ENCODE assay signal across 12 cellular contexts in the genomic region with DNA sequence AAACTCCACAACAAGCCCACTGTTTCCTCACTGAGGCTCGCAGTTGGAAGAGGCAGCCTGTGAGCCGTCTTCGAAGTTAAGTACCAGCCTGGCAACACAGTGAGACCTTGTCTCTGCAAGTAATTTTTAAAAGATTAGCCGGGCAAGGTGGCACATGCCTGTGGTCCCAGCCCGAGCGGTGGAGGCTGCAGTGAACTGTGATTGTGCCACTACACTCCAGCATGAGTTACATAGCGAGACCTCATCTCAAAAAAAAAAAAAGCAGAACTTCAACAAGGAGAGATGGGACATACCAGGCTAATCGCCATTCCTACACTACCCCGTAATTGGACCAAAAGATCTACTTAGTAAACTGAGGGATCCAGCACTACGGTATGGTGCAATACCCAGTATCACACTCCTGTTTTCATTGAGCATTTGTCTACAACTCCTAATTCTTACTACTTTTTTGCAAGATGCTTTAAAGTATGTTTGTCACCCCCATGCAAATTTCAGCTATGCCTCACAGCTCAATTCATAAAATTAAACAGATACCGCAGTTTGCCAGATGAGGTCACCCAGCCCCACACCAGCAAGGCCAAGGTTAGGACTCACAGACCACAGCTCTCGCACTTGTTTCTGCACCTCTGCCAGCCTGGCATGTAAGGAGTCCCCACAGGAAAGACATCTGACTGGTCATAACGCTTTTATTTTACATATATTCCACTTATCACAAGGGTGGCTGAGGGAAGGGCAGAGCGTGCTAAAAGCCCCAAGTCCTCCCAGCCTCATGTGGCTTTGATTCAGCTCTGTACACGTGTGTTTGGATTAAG. TPM values are rescaled to one million over a fixed set of nuclear protein-coding genes. Genes with fewer than 3 reads are reported as not detected.
DNase-seq lines count a peak whose midpoint lies in the region; ATAC-seq and TF ChIP-seq lines count a peak whose summit lies in the region.
"Had no signal": no experiment of that assay in that cellular context is flagged by ENCODE, and none has a peak within 500 bp of the region (broad histone marks: within the 10 kb centered on the region; RNA-seq: fewer than 3 reads in every experiment).

No MANE protein-coding gene starts in this region.

- DNase-seq in GM13976 (ENCODE audit: low spot score) (peak; percentile 60), left lobe of liver (ENCODE audit: low spot score) (no peak), DMS79 (lab: John Stamatoyannopoulos, UW) (no peak), upper lobe of left lung (no peak), kidney tubule cell (ENCODE audit: low spot score) (no peak)
- DNase-seq in activated naive CD8-positive, alpha-beta T cell treated with anti-CD3 and anti-CD28 coated beads, Interleukin-2, amount 50 U/mL, for 24 hours: peak; percentile 20
- DNase-seq: IMR-90, left ventricle myocardium inferior, tibial artery had no signal

- peak; percentile 34 for TF ChIP-seq CTCF in GM13976 (IDR thresholded peaks at IDR 0.05; ENCODE audit: borderline replicate concordance, control extremely low read depth, extremely low read depth, insufficient read depth, missing control alignments)
- TF ChIP-seq CTCF in upper lobe of left lung (IDR thresholded peaks at IDR 0.05): no peak

- peaks cover 0 to 62% (median 28%) of the 10 kb centered on the region in 4 donors for H3K36me3 ChIP-seq in upper lobe of left lung

- peaks cover 23% of the 10 kb centered on the region for H3K36me3 Mint-ChIP-seq in activated naive CD8-positive, alpha-beta T cell treated with anti-CD3 and anti-CD28 coated beads, Interleukin-2, amount 50 U/mL, for 24 hours (ENCODE audit: low read depth)

- H3K27ac ChIP-seq in upper lobe of left lung: no peak overlapping the region
- H3K27ac ChIP-seq: left ventricle myocardium inferior, tibial artery had no signal

- 70 to 74% methylated on average over 15 of the region's 15 CpGs for WGBS in upper lobe of left lung, 2 donors

- no peak overlapping the region for H3K4me3 ChIP-seq in upper lobe of left lung
- H3K4me3 ChIP-seq: left ventricle myocardium inferior, tibial artery had no signal

- peaks cover 3% of the 10 kb centered on the region for H3K9me3 Mint-ChIP-seq in activated naive CD8-positive, alpha-beta T cell treated with anti-CD3 and anti-CD28 coated beads, Interleukin-2, amount 50 U/mL, for 24 hours

- no peaks in the 10 kb centered on the region for H3K27me3 Mint-ChIP-seq in activated naive CD8-positive, alpha-beta T cell treated with anti-CD3 and anti-CD28 coated beads, Interleukin-2, amount 50 U/mL, for 24 hours

- peak overlapping the region; percentile 52 for H3K27ac Mint-ChIP-seq in activated naive CD8-positive, alpha-beta T cell treated with anti-CD3 and anti-CD28 coated beads, Interleukin-2, amount 50 U/mL, for 24 hours

- H3K4me1 ChIP-seq in upper lobe of left lung: peaks cover 0 to 3% (median 1%) of the 10 kb centered on the region in 4 donors
- H3K4me1 ChIP-seq: tibial artery had no signal

- H3K9me3 ChIP-seq in upper lobe of left lung: no peaks in the 10 kb centered on the region
- H3K9me3 ChIP-seq: left ventricle myocardium inferior, tibial artery had no signal

- peaks cover 20% of the 10 kb centered on the region for H3K4me1 Mint-ChIP-seq in activated naive CD8-positive, alpha-beta T cell treated with anti-CD3 and anti-CD28 coated beads, Interleukin-2, amount 50 U/mL, for 24 hours

- TF ChIP-seq EP300 in upper lobe of left lung (IDR thresholded peaks at IDR 0.05): no peak

- in situ Hi-C loops in GM13976 (cut with MboI; ENCODE audit: low sequenced_read_pairs, unreplicated experiment): loop anchor here (5.0 to 10.0 kb wide), 2 partner anchors 213 to 501 kb away; no protein-coding TSS in a partner anchor

- peak; percentile 53 for ATAC-seq in GM19455 (IDR thresholded peaks at IDR 0.05; ENCODE audit: unreplicated experiment)
- ATAC-seq in HG03097 (IDR thresholded peaks at IDR 0.05; ENCODE audit: low FRiP score, unreplicated experiment): peak; percentile 57
- peak; percentile 13 for ATAC-seq in activated naive CD8-positive, alpha-beta T cell treated with anti-CD3 and anti-CD28 coated beads, Interleukin-2, amount 50 U/mL, for 24 hours
- ATAC-seq in left lobe of liver: no peak
- ATAC-seq in upper lobe of left lung (ENCODE audit: low FRiP score in 2 of 2): no peak

- TF ChIP-seq POLR2A in upper lobe of left lung (IDR thresholded peaks at IDR 0.05): no peak

- no peaks in the 10 kb centered on the region for H3K27me3 ChIP-seq in upper lobe of left lung
- H3K27me3 ChIP-seq: tibial artery had no signal

- no peak overlapping the region for H3K4me3 Mint-ChIP-seq in activated naive CD8-positive, alpha-beta T cell treated with anti-CD3 and anti-CD28 coated beads, Interleukin-2, amount 50 U/mL, for 24 hours

RNA-seq across cellular contexts. Expression of a gene that starts 21.0 kb away (rescaled TPM):
- total RNA-seq in left lobe of liver (8.0 TPM), upper lobe of left lung (10 to 100 TPM; 12.1 to 27.8 (median 18.3) TPM)

RNA-seq across cellular contexts. Expression of a gene that starts 37.1 kb away (rescaled TPM):
- total RNA-seq in left lobe of liver (not detected), upper lobe of left lung (1 to 10 TPM in 1 of 6 donors, under 1 TPM in 3, not detected in 2; 0.44 to 2.9 (median 0.76) TPM)
- total RNA-seq: G401, IMR-90 had no signal

RNA-seq across cellular contexts. Expression of a gene that starts 54.1 kb away (rescaled TPM):
- total RNA-seq in left lobe of liver (26.9 TPM), upper lobe of left lung (100 to 1,000 TPM in 1 of 6 donors, 10 to 100 TPM in 5; 49.4 to 115 (median 69.6) TPM)

Comparison
In these comparisons a context has a peak if more than half of its experiments do, and no peak if none do; other contexts are left out.
1. DNase-seq: peak in GM13976 (single experiment) and activated naive CD8-positive, alpha-beta T cell treated with anti-CD3 and anti-CD28 coated beads, Interleukin-2, amount 50 U/mL, for 24 hours (single experiment); none in left lobe of liver (single experiment), DMS79 (single experiment), upper lobe of left lung (0 of 2) and kidney tubule cell (single experiment).
2. ATAC-seq: peak in GM19455 (single experiment), HG03097 (single experiment) and activated naive CD8-positive, alpha-beta T cell treated with anti-CD3 and anti-CD28 coated beads, Interleukin-2, amount 50 U/mL, for 24 hours (single experiment); none in left lobe of liver (single experiment) and upper lobe of left lung (0 of 2).